17 cellular contexts compared by ENCODE assay signal in genomic region chr19:29793116-29793727, GRCh38. TPM values are rescaled to one million over a fixed set of nuclear protein-coding genes. Genes with fewer than 3 reads are reported as not detected.
DNase-seq lines count a peak whose midpoint lies in the region; ATAC-seq, FAIRE-seq and TF ChIP-seq lines count a peak whose summit lies in the region.
"Had no signal": no experiment of that assay in that cellular context is flagged by ENCODE, and none has a peak within 500 bp of the region (broad histone marks: within the 10 kb centered on the region; RNA-seq: fewer than 3 reads in every experiment).

No MANE protein-coding gene starts in this region.

- H4K8ac ChIP-seq in H1 (ENCODE audit: extremely low read depth, insufficient read depth, low read length) = no peak overlapping the region; the same call in 1 of the 2 replicates

- no peak overlapping the region for H2BK120ac ChIP-seq in H1 (replicated peaks; ENCODE audit: low read depth, low read length)

- peak; percentile 23 for ATAC-seq in activated CD4-positive, alpha-beta T cell treated with anti-CD3 and anti-CD28 coated beads for 36 hours
- no peak for ATAC-seq in activated naive CD8-positive, alpha-beta T cell treated with anti-CD3 and anti-CD28 coated beads, Interleukin-2, amount 10 ng/mL, durations not matched to agents 7 days and 5 days (ENCODE audit: low read depth)
- ATAC-seq: GM23338 had no signal

- H3K9ac ChIP-seq in H1 (replicated peaks in 1 of 4; ENCODE audit: extremely low read depth in 1 of 4, low read depth in 3 of 4, low read length in 3 of 4) = no peak overlapping the region
- no peak overlapping the region for H3K9ac ChIP-seq in neural progenitor cell
- H3K9ac ChIP-seq: BLaER1 had no signal

- H3K23ac ChIP-seq in H1 (ENCODE audit: insufficient read length) = no peak overlapping the region

- intact Hi-C loops in activated CD4-positive, alpha-beta T cell treated with anti-CD3 and anti-CD28 coated beads for 36 hours (cut with DNase I, micrococcal nuclease) = no loop called here

- POLR2A ChIA-PET in activated CD4-positive, alpha-beta T cell treated with anti-CD3 and anti-CD28 coated beads for 36 hours (lab: Charles Lee) = no interaction called here
- POLR2A ChIA-PET in activated naive CD8-positive, alpha-beta T cell treated with anti-CD3 and anti-CD28 coated beads, Interleukin-2, amount 10 ng/mL, durations not matched to agents 7 days and 5 days (lab: Charles Lee) = no interaction called here
- POLR2A ChIA-PET in H1 (lab: Charles Lee; ENCODE audit: partially characterized antibody) = interaction anchor here (0.9 to 1.3 kb wide), 2 partner anchors 12 to 25 kb away, joined by 3 read pairs; no protein-coding TSS in a partner anchor

- H3K4me2 ChIP-seq in H1 (ENCODE audit: insufficient read depth in 1 of 2, low read depth in 2 of 2, low read length in 2 of 2) = no peak overlapping the region
- no peak overlapping the region for H3K4me2 ChIP-seq in neural progenitor cell
- H3K4me2 ChIP-seq: BLaER1, GM23338 had no signal

- no peak overlapping the region for H2BK15ac ChIP-seq in H1 (ENCODE audit: low read length)

- H3K14ac ChIP-seq in H1 (ENCODE audit: insufficient read length) = no peak overlapping the region

- H3F3A ChIP-seq in neural progenitor cell (ENCODE audit: low read depth) = no peaks in the 10 kb centered on the region

- no peak for TF ChIP-seq EP300 in H1 (IDR thresholded peaks at IDR 0.05; ENCODE audit: borderline replicate concordance in 1 of 2, low read depth in 2 of 2, low read length in 2 of 2)

- no peak overlapping the region for H3K27ac Mint-ChIP-seq in activated CD4-positive, alpha-beta T cell treated with anti-CD3 and anti-CD28 coated beads for 36 hours
- peak overlapping the region; percentile 10 for H3K27ac Mint-ChIP-seq in activated naive CD8-positive, alpha-beta T cell treated with anti-CD3 and anti-CD28 coated beads, Interleukin-2, amount 10 ng/mL, durations not matched to agents 7 days and 5 days
- H3K27ac Mint-ChIP-seq in activated naive CD8-positive, alpha-beta T cell treated with anti-CD3 and anti-CD28 coated beads for 36 hours = no peak overlapping the region
- no peak overlapping the region for H3K27ac Mint-ChIP-seq in neural progenitor cell
- H3K27ac Mint-ChIP-seq: CD14-positive monocyte, GM23338 had no signal

- no peak for TF ChIP-seq RAD21 in H1 (IDR thresholded peaks at IDR 0.05 in 1 of 2, conservative IDR thresholded peaks at IDR 0.05 in 1 of 2; ENCODE audit: low read depth in 2 of 2, low read length in 2 of 2)

- no peak overlapping the region for H4K5ac ChIP-seq in H1 (ENCODE audit: insufficient read length, low read depth, low read length)

- H2BK20ac ChIP-seq in H1 (ENCODE audit: low read length) = no peak overlapping the region

- no peak overlapping the region for H4K91ac ChIP-seq in H1 (replicated peaks; ENCODE audit: insufficient read length, low read length)

- H4K20me1 ChIP-seq in H1 (replicated peaks in 1 of 2; ENCODE audit: control insufficient read depth in 1 of 2, insufficient read depth in 2 of 2, low read length in 2 of 2) (peaks cover 0 to 1% of the 10 kb centered on the region in 2 experiments), neural progenitor cell (ENCODE audit: low read depth) (no peaks in the 10 kb centered on the region)
- H4K20me1 ChIP-seq: BLaER1 had no signal

- H3K4me1 ChIP-seq in H1 (replicated peaks in 1 of 4; ENCODE audit: control insufficient read depth in 3 of 4, insufficient read depth in 4 of 4, low read length in 3 of 4) (no peaks in the 10 kb centered on the region), neural progenitor cell (no peaks in the 10 kb centered on the region)
- H3K4me1 ChIP-seq: BLaER1 had no signal

- peak overlapping the region; percentile 10; the same call in 1 of the 2 replicates for H2BK5ac ChIP-seq in H1 (ENCODE audit: low read depth, low read length)

- FAIRE-seq in H1 (lab: Jason Lieb, UNC) = no peak
- FAIRE-seq: GM19239 had no signal

- no peaks in the 10 kb centered on the region for H3K79me1 ChIP-seq in H1 (ENCODE audit: low read depth, low read length)

- no peaks in the 10 kb centered on the region for H3K36me3 Mint-ChIP-seq in activated CD4-positive, alpha-beta T cell treated with anti-CD3 and anti-CD28 coated beads for 36 hours (ENCODE audit: low read depth)
- H3K36me3 Mint-ChIP-seq in activated naive CD8-positive, alpha-beta T cell treated with anti-CD3 and anti-CD28 coated beads, Interleukin-2, amount 10 ng/mL, durations not matched to agents 7 days and 5 days = no peaks in the 10 kb centered on the region
- no peaks in the 10 kb centered on the region for H3K36me3 Mint-ChIP-seq in activated naive CD8-positive, alpha-beta T cell treated with anti-CD3 and anti-CD28 coated beads for 36 hours
- H3K36me3 Mint-ChIP-seq in neural progenitor cell = no peaks in the 10 kb centered on the region
- H3K36me3 Mint-ChIP-seq: CD14-positive monocyte; CD4-positive, alpha-beta memory T cell had no signal

- CTCF ChIA-PET in activated CD4-positive, alpha-beta T cell treated with anti-CD3 and anti-CD28 coated beads for 36 hours (lab: Charles Lee) = interaction anchor here (0.7 kb wide), 1 partner anchor 77 kb away, joined by 3 read pairs; no protein-coding TSS in a partner anchor
- CTCF ChIA-PET in H1 (lab: Charles Lee; ENCODE audit: partially characterized antibody) = interaction anchor here (0.6 to 2.0 kb wide), 2 partner anchors 22 to 296 kb away, joined by 3 to 6 read pairs; no protein-coding TSS in a partner anchor

- peak; percentile 21 for DNase-seq in activated CD4-positive, alpha-beta T cell treated with anti-CD3 and anti-CD28 coated beads for 36 hours
- no peak for DNase-seq in activated CD4-positive, alpha-beta T cell treated with anti-CD3 and anti-CD28 coated beads, Interleukin-2, amount 50 U/mL, for 4 hours
- no peak for DNase-seq in activated naive CD8-positive, alpha-beta T cell treated with anti-CD3 and anti-CD28 coated beads, Interleukin-2, amount 10 ng/mL, durations not matched to agents 7 days and 5 days
- DNase-seq in activated naive CD8-positive, alpha-beta T cell treated with anti-CD3 and anti-CD28 coated beads for 36 hours = no peak
- DNase-seq in H1 (ENCODE audit: low read depth in 1 of 2, low spot score in 2 of 2) (no peak), neural progenitor cell (ENCODE audit: low spot score) (no peak), NCI-H2107 (lab: John Stamatoyannopoulos, UW) (no peak), activated gamma-delta T cell (lab: John Stamatoyannopoulos, UW) (no peak)
- DNase-seq: CD4-positive, alpha-beta memory T cell; DMS79 treated with DMSO at 0.1 percent for 48 hours; GF-D8; H9 had no signal

- no peak overlapping the region for H3K4ac ChIP-seq in H1 (replicated peaks; ENCODE audit: insufficient read length, low read depth, low read length)

- H2AK5ac ChIP-seq in H1 (ENCODE audit: low read depth, low read length) = no peak overlapping the region

- H3K4me1 Mint-ChIP-seq in activated CD4-positive, alpha-beta T cell treated with anti-CD3 and anti-CD28 coated beads for 36 hours = peaks cover 13% of the 10 kb centered on the region
- H3K4me1 Mint-ChIP-seq in activated naive CD8-positive, alpha-beta T cell treated with anti-CD3 and anti-CD28 coated beads, Interleukin-2, amount 10 ng/mL, durations not matched to agents 7 days and 5 days = peaks cover 9% of the 10 kb centered on the region
- peaks cover 3% of the 10 kb centered on the region for H3K4me1 Mint-ChIP-seq in activated naive CD8-positive, alpha-beta T cell treated with anti-CD3 and anti-CD28 coated beads for 36 hours
- H3K4me1 Mint-ChIP-seq in neural progenitor cell = peaks cover 2% of the 10 kb centered on the region
- H3K4me1 Mint-ChIP-seq: CD14-positive monocyte; CD4-positive, alpha-beta memory T cell had no signal

- no peak overlapping the region for H3K4me3 Mint-ChIP-seq in activated CD4-positive, alpha-beta T cell treated with anti-CD3 and anti-CD28 coated beads for 36 hours
- H3K4me3 Mint-ChIP-seq in activated naive CD8-positive, alpha-beta T cell treated with anti-CD3 and anti-CD28 coated beads, Interleukin-2, amount 10 ng/mL, durations not matched to agents 7 days and 5 days = no peak overlapping the region
- H3K4me3 Mint-ChIP-seq in activated naive CD8-positive, alpha-beta T cell treated with anti-CD3 and anti-CD28 coated beads for 36 hours = no peak overlapping the region
- H3K4me3 Mint-ChIP-seq in neural progenitor cell = peak overlapping the region; percentile 13
- H3K4me3 Mint-ChIP-seq: CD14-positive monocyte; CD4-positive, alpha-beta memory T cell; GM23338 had no signal

- H3K56ac ChIP-seq in H1 (replicated peaks; ENCODE audit: insufficient read length, low read depth, low read length) = no peak overlapping the region

- TF ChIP-seq CTCF in H1 (IDR thresholded peaks at IDR 0.05; ENCODE audit: control extremely low read depth in 1 of 3, insufficient read depth in 1 of 3, low read depth in 1 of 3, low read length in 3 of 3) (no peak), neural progenitor cell (IDR thresholded peaks at IDR 0.05) (no peak)

- H3K36me3 ChIP-seq in H1 (ENCODE audit: control insufficient read depth in 2 of 4, insufficient read depth in 4 of 4, low read length in 3 of 4) = no peaks in the 10 kb centered on the region
- no peaks in the 10 kb centered on the region for H3K36me3 ChIP-seq in neural progenitor cell
- H3K36me3 ChIP-seq: BLaER1 had no signal

- no peaks in the 10 kb centered on the region for H3K9me3 ChIP-seq in H1 (ENCODE audit: insufficient read depth in 2 of 2, low read depth in 1 of 2, low read length in 1 of 2)
- no peaks in the 10 kb centered on the region for H3K9me3 ChIP-seq in neural progenitor cell (ENCODE audit: low read depth)
- H3K9me3 ChIP-seq: BLaER1 had no signal

- TF ChIP-seq POLR2A in H1 (IDR thresholded peaks at IDR 0.05; ENCODE audit: control extremely low read depth in 1 of 2, low read depth in 2 of 2, low read length in 2 of 2) = no peak

- H3K18ac ChIP-seq in H1 (ENCODE audit: extremely low read depth, low read length) = no peak overlapping the region

- H3K27me3 ChIP-seq in H1 (replicated peaks in 1 of 4; ENCODE audit: control insufficient read depth in 3 of 4, extremely low read depth in 1 of 4, insufficient read depth in 3 of 4, low read length in 3 of 4) (no peaks in the 10 kb centered on the region), neural progenitor cell (no peaks in the 10 kb centered on the region)
- H3K27me3 ChIP-seq: BLaER1 had no signal

- H3K9me3 Mint-ChIP-seq in activated CD4-positive, alpha-beta T cell treated with anti-CD3 and anti-CD28 coated beads for 36 hours (ENCODE audit: low read depth) = no peaks in the 10 kb centered on the region
- no peaks in the 10 kb centered on the region for H3K9me3 Mint-ChIP-seq in activated naive CD8-positive, alpha-beta T cell treated with anti-CD3 and anti-CD28 coated beads, Interleukin-2, amount 10 ng/mL, durations not matched to agents 7 days and 5 days
- H3K9me3 Mint-ChIP-seq in activated naive CD8-positive, alpha-beta T cell treated with anti-CD3 and anti-CD28 coated beads for 36 hours = no peaks in the 10 kb centered on the region
- H3K9me3 Mint-ChIP-seq in neural progenitor cell = no peaks in the 10 kb centered on the region
- H3K9me3 Mint-ChIP-seq: GM23338, H9 had no signal

- no peak overlapping the region for H3K4me3 ChIP-seq in H1 (ENCODE audit: extremely low read depth in 1 of 4, insufficient read depth in 2 of 4, low read depth in 3 of 4, low read length in 4 of 4)
- H3K4me3 ChIP-seq in neural progenitor cell = no peak overlapping the region
- H3K4me3 ChIP-seq: BLaER1, GM23338 had no signal

- no peaks in the 10 kb centered on the region for H3K79me2 ChIP-seq in H1 (ENCODE audit: control insufficient read depth in 1 of 2, insufficient read depth in 2 of 2, low read length in 2 of 2)
- H3K79me2 ChIP-seq in neural progenitor cell (ENCODE audit: low read depth) = no peaks in the 10 kb centered on the region

- no peak overlapping the region; the same call in 1 of the 2 replicates for H2BK12ac ChIP-seq in H1 (ENCODE audit: low read depth, low read length)

- H3K27me3 Mint-ChIP-seq in activated CD4-positive, alpha-beta T cell treated with anti-CD3 and anti-CD28 coated beads for 36 hours = peaks cover 1% of the 10 kb centered on the region
- H3K27me3 Mint-ChIP-seq in activated naive CD8-positive, alpha-beta T cell treated with anti-CD3 and anti-CD28 coated beads, Interleukin-2, amount 10 ng/mL, durations not matched to agents 7 days and 5 days = peaks cover 5% of the 10 kb centered on the region
- no peaks in the 10 kb centered on the region for H3K27me3 Mint-ChIP-seq in activated naive CD8-positive, alpha-beta T cell treated with anti-CD3 and anti-CD28 coated beads for 36 hours
- no peaks in the 10 kb centered on the region for H3K27me3 Mint-ChIP-seq in neural progenitor cell (ENCODE audit: insufficient read depth, low read depth)

- H2AFZ ChIP-seq in H1 (ENCODE audit: low read length) (no peak overlapping the region), neural progenitor cell (replicated peaks) (no peak overlapping the region)
- H2AFZ ChIP-seq: GM23338 had no signal

- H3K27ac ChIP-seq in H1 (ENCODE audit: low read depth, low read length) (no peak overlapping the region), neural progenitor cell (no peak overlapping the region)
- H3K27ac ChIP-seq: 22Rv1, BLaER1 had no signal

- whole genome bisulfite sequencing in H1 (ENCODE audit: extremely low coverage in 1 of 2, insufficient coverage in 1 of 2, insufficient read length in 1 of 2, insufficient replicate concordance in 2 of 2, low coverage in 1 of 2, low lambda C conversion rate in 2 of 2, missing lambda C conversion rate in 1 of 2), 2 experiments = 86% methylated on average over 8 of the region's 11 CpGs; no CpG with 5 or more reads in 1 of the 2 experiments

- H3K23me2 ChIP-seq in H1 (ENCODE audit: low read depth, low read length) = no peaks in the 10 kb centered on the region

RNA-seq across cellular contexts. Expression of gene CCNE1, which starts 18.6 kb away (rescaled TPM):
- 10 to 100 TPM; 29.4 to 30.4 TPM for total RNA-seq in activated CD4-positive, alpha-beta T cell treated with anti-CD3 and anti-CD28 coated beads for 36 hours
- total RNA-seq in activated naive CD8-positive, alpha-beta T cell treated with anti-CD3 and anti-CD28 coated beads, Interleukin-2, amount 10 ng/mL, durations not matched to agents 7 days and 5 days = 10 to 100 TPM; 20.3 to 23.5 TPM
- total RNA-seq in activated naive CD8-positive, alpha-beta T cell treated with anti-CD3 and anti-CD28 coated beads for 36 hours = 10 to 100 TPM; 36.9 to 38.4 TPM
- total RNA-seq in H1 (2021; fragmentation: NEBNext Ultra II Directional; extraction: Animal tissue kit (Norgen Biotek cat#: 25700)) = 41.2 and 43.2 TPM in 2 replicates
- polyA plus RNA-seq in H1 (2011; rRNA removed) = 31.8 and 44.6 TPM in 2 replicates
- 40.3 TPM for polyA plus RNA-seq in H1 (2011; cell fraction: cytosol; rRNA removed)
- polyA plus RNA-seq in H1 (2011; cell fraction: nucleus; rRNA removed) = 26.6 TPM
- 43.1 to 49.6 TPM (median 44.6 TPM) in 4 replicates for polyA plus RNA-seq in H1 (2012, experiment 1 of 2)
- 34.6 TPM for polyA plus RNA-seq in H1 (2012, experiment 2 of 2)
- polyA plus RNA-seq in H1 (2013, experiment 1 of 2) = 35.1 TPM
- 37.0 TPM for polyA plus RNA-seq in H1 (2013, experiment 2 of 2)
- polyA minus RNA-seq in H1 (2011; rRNA and poly(A)+ RNA removed) = 16.9 and 20.4 TPM in 2 replicates
- 12.8 TPM for polyA minus RNA-seq in H1 (2011; cell fraction: cytosol; rRNA and poly(A)+ RNA removed)
- polyA minus RNA-seq in H1 (2011; cell fraction: nucleus; rRNA and poly(A)+ RNA removed) = 13.8 TPM
- 31.4 and 34.5 TPM in 2 replicates for total RNA-seq in neural progenitor cell (ENCODE audit: low replicate concordance)
- polyA plus RNA-seq: CD14-positive monocyte had no signal
